9 cellular contexts compared by ENCODE assay signal in the genomic region with DNA sequence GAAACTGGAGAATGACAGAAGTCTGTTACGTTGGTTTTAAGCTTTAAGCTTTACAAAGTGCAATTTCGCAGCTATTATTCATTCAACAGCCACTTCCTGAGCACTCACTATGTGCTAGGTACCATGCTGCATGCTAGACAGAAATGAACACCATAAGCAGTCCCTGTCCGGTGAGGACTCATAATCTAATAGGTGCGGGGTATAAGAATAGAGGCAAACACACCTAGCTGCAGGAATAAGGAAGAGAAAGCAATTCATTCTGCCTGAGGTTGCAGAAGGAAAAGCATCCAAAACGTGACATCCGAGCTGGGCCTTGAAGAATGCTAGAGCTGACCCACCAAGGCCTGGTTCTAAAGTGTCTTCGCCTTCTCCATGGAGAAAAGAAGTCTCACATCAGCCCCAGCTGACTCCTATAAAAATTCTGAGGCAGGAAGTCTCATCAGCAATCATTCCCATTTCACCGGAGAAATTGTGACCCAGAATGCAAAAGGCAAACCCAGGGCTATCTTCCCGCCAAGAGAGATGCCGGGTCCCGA. TPM values are rescaled to one million over a fixed set of nuclear protein-coding genes. Genes with fewer than 3 reads are reported as not detected.
DNase-seq lines count a peak whose midpoint lies in the region; ATAC-seq, FAIRE-seq and TF ChIP-seq lines count a peak whose summit lies in the region.
"Had no signal": no experiment of that assay in that cellular context is flagged by ENCODE, and none has a peak within 500 bp of the region (broad histone marks: within the 10 kb centered on the region; RNA-seq: fewer than 3 reads in every experiment).

No MANE protein-coding gene starts in this region.

- peaks cover 53% of the 10 kb centered on the region for H3K36me3 Mint-ChIP-seq in activated T-cell treated with anti-CD3 and anti-CD28 coated beads, Interleukin-2, amount 50 U/mL, for 24 hours (ENCODE audit: low read depth)
- no peaks in the 10 kb centered on the region for H3K36me3 Mint-ChIP-seq in T-helper 17 cell (ENCODE audit: low read depth)

- FAIRE-seq in HTR-8/SVneo (lab: Jason Lieb, UNC), result no peak
- FAIRE-seq: islet of Langerhans had no signal

- ATAC-seq in T-helper 17 cell (no peak), omental fat pad (ENCODE audit: low FRiP score) (no peak), GM21619 (IDR thresholded peaks at IDR 0.05; ENCODE audit: unreplicated experiment) (no peak)

- no peaks in the 10 kb centered on the region for H3K9me3 Mint-ChIP-seq in activated T-cell treated with anti-CD3 and anti-CD28 coated beads, Interleukin-2, amount 50 U/mL, for 24 hours

- H3K4me3 ChIP-seq in fibroblast of the aortic adventitia (ENCODE audit: low read depth, low read length), result peak overlapping the region; percentile 96
- H3K4me3 ChIP-seq in skeletal muscle cell (ENCODE audit: low read depth, low read length), result peak overlapping the region; percentile 68

- peaks cover 59% of the 10 kb centered on the region for H3K4me1 Mint-ChIP-seq in activated T-cell treated with anti-CD3 and anti-CD28 coated beads, Interleukin-2, amount 50 U/mL, for 24 hours (ENCODE audit: low read depth)
- H3K4me1 Mint-ChIP-seq in T-helper 17 cell, result peaks cover 26% of the 10 kb centered on the region

- no peak for DNase-seq in activated T-cell treated with anti-CD3 and anti-CD28 coated beads, Interleukin-2, amount 50 U/mL, for 24 hours
- no peak for DNase-seq in activated T-cell treated with anti-CD3 and anti-CD28 coated beads for 4 hours
- no peak for DNase-seq in T-helper 17 cell
- no peak for DNase-seq in fibroblast of the aortic adventitia (ENCODE audit: low read depth)
- no peak for DNase-seq in skeletal muscle cell (ENCODE audit: low read depth)
- no peak for DNase-seq in HTR-8/SVneo (ENCODE audit: insufficient read length, low spot score)
- DNase-seq in omental fat pad (ENCODE audit: low spot score), result no peak

- no peaks in the 10 kb centered on the region for H3K27me3 Mint-ChIP-seq in activated T-cell treated with anti-CD3 and anti-CD28 coated beads, Interleukin-2, amount 50 U/mL, for 24 hours
- no peaks in the 10 kb centered on the region for H3K27me3 Mint-ChIP-seq in T-helper 17 cell

- H3K4me3 Mint-ChIP-seq in activated T-cell treated with anti-CD3 and anti-CD28 coated beads, Interleukin-2, amount 50 U/mL, for 24 hours, result peak overlapping the region; percentile 97
- H3K4me3 Mint-ChIP-seq in T-helper 17 cell, result peak overlapping the region; percentile 96

- H3K27ac Mint-ChIP-seq in activated T-cell treated with anti-CD3 and anti-CD28 coated beads, Interleukin-2, amount 50 U/mL, for 24 hours, result peak overlapping the region; percentile 98
- H3K27ac Mint-ChIP-seq in T-helper 17 cell, result peak overlapping the region; percentile 90

- no peak for TF ChIP-seq CTCF in fibroblast of the aortic adventitia (IDR thresholded peaks at IDR 0.05; ENCODE audit: insufficient read depth, low read length)
- no peak for TF ChIP-seq CTCF in omental fat pad (IDR thresholded peaks at IDR 0.05)

- H3K9me3 ChIP-seq in T-helper 17 cell (ENCODE audit: control insufficient read depth, low read length, poor library complexity, severe bottlenecking), result no peaks in the 10 kb centered on the region

RNA-seq across cellular contexts. Expression of a gene that starts 0.5 kb away (rescaled TPM):
- total RNA-seq in T-helper 17 cell, result 10 to 100 TPM; 19.3 to 24.0 TPM
- 10.5 and 27.7 TPM in 2 replicates for total RNA-seq in fibroblast of the aortic adventitia (ENCODE audit: low replicate concordance)
- total RNA-seq in omental fat pad, result 10 to 100 TPM; 20.5 to 42.3 (median 32.0) TPM

RNA-seq across cellular contexts. Expression of a gene that starts 0.8 kb away (rescaled TPM):
- 1 to 10 TPM; 2.3 to 4.0 TPM for total RNA-seq in T-helper 17 cell
- 15.2 and 32.9 TPM in 2 replicates for total RNA-seq in fibroblast of the aortic adventitia (ENCODE audit: low replicate concordance)
- 10 to 100 TPM; 11.2 to 26.7 (median 18.6) TPM for total RNA-seq in omental fat pad

RNA-seq across cellular contexts. Expression of a gene that starts 54.8 kb away (rescaled TPM):
- total RNA-seq in T-helper 17 cell (10 to 100 TPM; 20.2 to 22.8 TPM), fibroblast of the aortic adventitia (ENCODE audit: low replicate concordance) (57.1 and 124 TPM in 2 replicates), omental fat pad (10 to 100 TPM; 20.1 to 39.9 (median 25.3) TPM)

RNA-seq across cellular contexts. Expression of a gene that starts 54.9 kb away (rescaled TPM):
- total RNA-seq in T-helper 17 cell (10 to 100 TPM; 17.0 to 17.8 TPM), fibroblast of the aortic adventitia (ENCODE audit: low replicate concordance) (24.0 and 25.9 TPM in 2 replicates), omental fat pad (10 to 100 TPM; 15.4 to 33.9 (median 18.7) TPM)
